1 cellular context compared by ENCODE assay signal in the genomic region with DNA sequence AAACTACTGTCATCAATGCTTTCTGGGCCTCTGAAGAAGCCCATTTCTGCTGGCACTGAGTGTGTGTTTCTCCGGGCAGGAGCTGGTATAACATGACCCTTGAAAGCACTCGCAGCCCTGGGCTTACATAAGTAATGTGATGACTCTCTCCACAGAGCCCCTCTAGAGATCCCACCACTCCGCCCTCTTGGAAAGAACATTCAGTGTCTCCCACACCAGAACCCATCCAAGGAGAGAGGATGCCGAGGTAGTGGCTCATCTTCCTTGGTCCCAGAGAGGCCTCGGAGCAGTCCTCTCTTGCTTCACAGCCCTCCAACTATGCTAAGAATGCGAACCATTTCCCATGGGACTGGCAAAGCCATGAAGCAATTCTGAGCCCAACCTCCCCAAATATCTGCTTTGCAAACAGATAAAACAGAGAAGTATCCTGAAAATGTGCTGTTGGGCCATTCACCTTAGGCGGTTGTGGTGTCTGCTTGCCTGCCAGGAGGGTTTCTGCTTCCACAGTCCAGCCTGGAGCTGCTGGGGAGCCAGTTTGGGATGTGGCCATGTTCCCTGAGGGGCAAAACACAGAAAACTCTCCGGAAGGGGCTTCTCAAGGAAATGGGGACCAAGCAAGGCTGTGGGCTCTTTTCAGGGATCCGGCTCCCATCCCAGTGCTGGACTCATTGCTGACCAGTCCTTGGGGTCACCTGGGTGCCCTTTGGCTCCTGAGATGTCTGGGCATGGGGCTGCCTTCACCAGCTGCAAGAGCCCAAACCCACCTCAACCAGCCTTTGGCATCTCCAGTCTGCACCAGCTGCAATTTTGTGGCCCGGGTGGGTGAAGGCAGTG.
TF ChIP-seq lines count a peak whose summit lies in the region.

No MANE protein-coding gene starts in this region.

TF ChIP-seq in SK-N-SH, 30 proteins besides CTCF, POLR2A, EP300 and RAD21 (continued from another document):
- TF ChIP-seq, protein P1, sequence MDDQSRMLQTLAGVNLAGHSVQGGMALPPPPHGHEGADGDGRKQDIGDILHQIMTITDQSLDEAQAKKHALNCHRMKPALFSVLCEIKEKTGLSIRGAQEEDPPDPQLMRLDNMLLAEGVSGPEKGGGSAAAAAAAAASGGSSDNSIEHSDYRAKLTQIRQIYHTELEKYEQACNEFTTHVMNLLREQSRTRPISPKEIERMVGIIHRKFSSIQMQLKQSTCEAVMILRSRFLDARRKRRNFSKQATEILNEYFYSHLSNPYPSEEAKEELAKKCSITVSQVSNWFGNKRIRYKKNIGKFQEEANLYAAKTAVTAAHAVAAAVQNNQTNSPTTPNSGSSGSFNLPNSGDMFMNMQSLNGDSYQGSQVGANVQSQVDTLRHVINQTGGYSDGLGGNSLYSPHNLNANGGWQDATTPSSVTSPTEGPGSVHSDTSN (IDR thresholded peaks at IDR 0.05), result peak; percentile 74
- TF ChIP-seq SMC3 (IDR thresholded peaks at IDR 0.05; ENCODE audit: low read depth, low read length), result no peak
- peak; percentile 95 for TF ChIP-seq FOSL2 (IDR thresholded peaks at IDR 0.05; ENCODE audit: borderline replicate concordance, low read depth)
- peak; percentile 88 for TF ChIP-seq RXRA (IDR thresholded peaks at IDR 0.05; ENCODE audit: borderline replicate concordance, low read depth)
- peak; percentile 100 for TF ChIP-seq TEAD4 (IDR thresholded peaks at IDR 0.05; ENCODE audit: borderline replicate concordance, insufficient read depth)
- TF ChIP-seq FOXM1 (IDR thresholded peaks at IDR 0.05; ENCODE audit: low read depth), result peak; percentile 72; the same call in 1 of the 2 replicates
- peak; percentile 71; the same call in 1 of the 2 replicates for TF ChIP-seq POLR2AphosphoS5 (IDR thresholded peaks at IDR 0.05; ENCODE audit: low read depth, low read length)
- no peak for TF ChIP-seq MEF2A (IDR thresholded peaks at IDR 0.05; ENCODE audit: borderline replicate concordance, low read depth)
- TF ChIP-seq CHD2 (IDR thresholded peaks at IDR 0.05; ENCODE audit: low read length, partially characterized antibody), result no peak
- peak; percentile 82 for TF ChIP-seq NFIC (IDR thresholded peaks at IDR 0.05; ENCODE audit: borderline replicate concordance)
- TF ChIP-seq TCF12 (IDR thresholded peaks at IDR 0.05), result peak; percentile 91
- TF ChIP-seq JUND (IDR thresholded peaks at IDR 0.05), result peak; percentile 87
- no peak for TF ChIP-seq MXI1 (IDR thresholded peaks at IDR 0.05; ENCODE audit: low read depth, low read length)
- TF ChIP-seq, protein P2, sequence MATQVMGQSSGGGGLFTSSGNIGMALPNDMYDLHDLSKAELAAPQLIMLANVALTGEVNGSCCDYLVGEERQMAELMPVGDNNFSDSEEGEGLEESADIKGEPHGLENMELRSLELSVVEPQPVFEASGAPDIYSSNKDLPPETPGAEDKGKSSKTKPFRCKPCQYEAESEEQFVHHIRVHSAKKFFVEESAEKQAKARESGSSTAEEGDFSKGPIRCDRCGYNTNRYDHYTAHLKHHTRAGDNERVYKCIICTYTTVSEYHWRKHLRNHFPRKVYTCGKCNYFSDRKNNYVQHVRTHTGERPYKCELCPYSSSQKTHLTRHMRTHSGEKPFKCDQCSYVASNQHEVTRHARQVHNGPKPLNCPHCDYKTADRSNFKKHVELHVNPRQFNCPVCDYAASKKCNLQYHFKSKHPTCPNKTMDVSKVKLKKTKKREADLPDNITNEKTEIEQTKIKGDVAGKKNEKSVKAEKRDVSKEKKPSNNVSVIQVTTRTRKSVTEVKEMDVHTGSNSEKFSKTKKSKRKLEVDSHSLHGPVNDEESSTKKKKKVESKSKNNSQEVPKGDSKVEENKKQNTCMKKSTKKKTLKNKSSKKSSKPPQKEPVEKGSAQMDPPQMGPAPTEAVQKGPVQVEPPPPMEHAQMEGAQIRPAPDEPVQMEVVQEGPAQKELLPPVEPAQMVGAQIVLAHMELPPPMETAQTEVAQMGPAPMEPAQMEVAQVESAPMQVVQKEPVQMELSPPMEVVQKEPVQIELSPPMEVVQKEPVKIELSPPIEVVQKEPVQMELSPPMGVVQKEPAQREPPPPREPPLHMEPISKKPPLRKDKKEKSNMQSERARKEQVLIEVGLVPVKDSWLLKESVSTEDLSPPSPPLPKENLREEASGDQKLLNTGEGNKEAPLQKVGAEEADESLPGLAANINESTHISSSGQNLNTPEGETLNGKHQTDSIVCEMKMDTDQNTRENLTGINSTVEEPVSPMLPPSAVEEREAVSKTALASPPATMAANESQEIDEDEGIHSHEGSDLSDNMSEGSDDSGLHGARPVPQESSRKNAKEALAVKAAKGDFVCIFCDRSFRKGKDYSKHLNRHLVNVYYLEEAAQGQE (IDR thresholded peaks at IDR 0.05; ENCODE audit: low read depth, low read length), result peak; percentile 69; the same call in 1 of the 2 replicates
